In genomic region chr2:23708771-23709170, GRCh38 we compare ENCODE assay signal across 21 cellular contexts.
DNase-seq lines count a peak whose midpoint lies in the region; ATAC-seq, FAIRE-seq and TF ChIP-seq lines count a peak whose summit lies in the region.
"Had no signal": no experiment of that assay in that cellular context is flagged by ENCODE, and none has a peak within 500 bp of the region (broad histone marks: within the 10 kb centered on the region; RNA-seq: fewer than 3 reads in every experiment).

No MANE protein-coding gene starts in this region.

- H3K27ac ChIP-seq in HEK293 (ENCODE audit: extremely low read depth, low read depth, low read length) (no peak overlapping the region), kidney (ENCODE audit: low read depth in 2 of 2, low read length in 2 of 2) (no peak overlapping the region)
- H3K27ac ChIP-seq: BLaER1, C4-2B had no signal

- intact Hi-C loops in kidney (cut with DNase I) = no loop called here

- peaks cover 0 to 22% of the 10 kb centered on the region in 2 experiments; a peak in 1 of 3 replicates for H3K36me3 ChIP-seq in HEK293 (ENCODE audit: control insufficient read depth in 2 of 2, insufficient read depth in 1 of 2, low read length in 2 of 2)
- peaks cover 0 to 2% of the 10 kb centered on the region in 2 donors for H3K36me3 ChIP-seq in kidney (ENCODE audit: control insufficient read depth in 1 of 2, insufficient read depth in 2 of 2, low read length in 2 of 2)
- H3K36me3 ChIP-seq: HAP-1 had no signal

- peak overlapping the region; percentile 69 for H3K27ac Mint-ChIP-seq in central memory CD8-positive, alpha-beta T cell (ENCODE audit: low read depth)
- H3K27ac Mint-ChIP-seq in natural killer cell treated with Interleukin-12 subunit alpha and Interleukin-12 subunit beta and Interleukin-15 and Interleukin-18, amount 100 ng/mL, for 72 hours = no peak overlapping the region
- H3K27ac Mint-ChIP-seq: B cell; CD4-positive, CD25-positive, alpha-beta regulatory T cell; CD8-positive, alpha-beta T cell had no signal

- FAIRE-seq in kidney (lab: Jason Lieb, UNC) = no peak
- FAIRE-seq: D721Med, G401.6, GM12878, GM18507, H54 had no signal

- no peak overlapping the region for H3K9ac ChIP-seq in kidney (ENCODE audit: low read length in 2 of 2)
- H3K9ac ChIP-seq: BLaER1 had no signal

- POLR2A ChIA-PET in HEK293 (lab: Yijun Ruan, JAX) = no interaction called here

- TF ChIP-seq CTCF in HEK293 (tag by site-specific recombination; IDR thresholded peaks at IDR 0.05) = no peak
- no peak for TF ChIP-seq CTCF in kidney (IDR thresholded peaks at IDR 0.05; ENCODE audit: borderline replicate concordance, extremely low read depth, insufficient read depth)

- no peaks in the 10 kb centered on the region for H3K4me1 Mint-ChIP-seq in central memory CD8-positive, alpha-beta T cell
- H3K4me1 Mint-ChIP-seq in natural killer cell treated with Interleukin-12 subunit alpha and Interleukin-12 subunit beta and Interleukin-15 and Interleukin-18, amount 100 ng/mL, for 72 hours (ENCODE audit: low read depth in 2 of 2) = peaks cover 0 to 7% of the 10 kb centered on the region in 2 donors
- H3K4me1 Mint-ChIP-seq: B cell had no signal

- peak; percentile 13 for DNase-seq in DMS79 (lab: John Stamatoyannopoulos, UW)
- DNase-seq in NCI-H345 (lab: John Stamatoyannopoulos, UW) = peak; percentile 51
- no peak for DNase-seq in central memory CD8-positive, alpha-beta T cell (ENCODE audit: low spot score in 2 of 2)
- DNase-seq in kidney = no peak
- DNase-seq in natural killer cell treated with Interleukin-12 subunit alpha and Interleukin-12 subunit beta and Interleukin-15 and Interleukin-18, amount 100 ng/mL, for 72 hours (ENCODE audit: low spot score) = no peak
- DNase-seq: CD4-positive, CD25-positive, alpha-beta regulatory T cell; CD8-positive, alpha-beta T cell; DMS 273 treated with DMSO at 0.1 percent for 48 hours; DND-41; GOT3 had no signal

- CTCF ChIA-PET in HEK293 (lab: Yijun Ruan, JAX) = no interaction called here

- H3K4me1 ChIP-seq in HEK293 (ENCODE audit: control insufficient read depth, insufficient read depth, low read length) (no peaks in the 10 kb centered on the region), kidney (ENCODE audit: control insufficient read depth in 1 of 2, insufficient read depth in 1 of 2, low read depth in 1 of 2, low read length in 2 of 2) (peaks cover 0 to 3% of the 10 kb centered on the region in 2 donors)
- H3K4me1 ChIP-seq: HAP-1 had no signal

- no peak for ATAC-seq in central memory CD8-positive, alpha-beta T cell (replicated peaks; ENCODE audit: extremely low read depth, poor library complexity, severe bottlenecking)
- no peak for ATAC-seq in natural killer cell treated with Interleukin-12 subunit alpha and Interleukin-12 subunit beta and Interleukin-15 and Interleukin-18, amount 100 ng/mL, for 72 hours
- no peak for ATAC-seq in HG03039 (IDR thresholded peaks at IDR 0.05; ENCODE audit: unreplicated experiment)
- ATAC-seq: CD8-positive, alpha-beta T cell; GM12878 had no signal

- H3K4me3 ChIP-seq in HEK293 (ENCODE audit: low read depth, low read length) = no peak overlapping the region
- H3K4me3 ChIP-seq in kidney (ENCODE audit: low read length in 2 of 2) = no peak overlapping the region
- H3K4me3 ChIP-seq: BLaER1, GM12878, HAP-1 had no signal

- no peak overlapping the region for H3K4me3 Mint-ChIP-seq in central memory CD8-positive, alpha-beta T cell
- H3K4me3 Mint-ChIP-seq in natural killer cell treated with Interleukin-12 subunit alpha and Interleukin-12 subunit beta and Interleukin-15 and Interleukin-18, amount 100 ng/mL, for 72 hours = no peak overlapping the region
- H3K4me3 Mint-ChIP-seq: B cell; CD4-positive, CD25-positive, alpha-beta regulatory T cell; CD8-positive, alpha-beta T cell had no signal

- H3K36me3 Mint-ChIP-seq in central memory CD8-positive, alpha-beta T cell (ENCODE audit: insufficient read depth) = peaks cover 10% of the 10 kb centered on the region
- no peaks in the 10 kb centered on the region for H3K36me3 Mint-ChIP-seq in natural killer cell treated with Interleukin-12 subunit alpha and Interleukin-12 subunit beta and Interleukin-15 and Interleukin-18, amount 100 ng/mL, for 72 hours

- no peaks in the 10 kb centered on the region for H3K9me3 ChIP-seq in HEK293 (ENCODE audit: control insufficient read depth, insufficient read depth, low read depth, low read length)
- no peaks in the 10 kb centered on the region for H3K9me3 ChIP-seq in kidney (ENCODE audit: control insufficient read depth in 1 of 2, low read length in 2 of 2)
- H3K9me3 ChIP-seq: BLaER1, HAP-1 had no signal

- no peaks in the 10 kb centered on the region for H3K9me3 Mint-ChIP-seq in central memory CD8-positive, alpha-beta T cell
- H3K9me3 Mint-ChIP-seq in natural killer cell treated with Interleukin-12 subunit alpha and Interleukin-12 subunit beta and Interleukin-15 and Interleukin-18, amount 100 ng/mL, for 72 hours = no peaks in the 10 kb centered on the region
- H3K9me3 Mint-ChIP-seq: CD4-positive, CD25-positive, alpha-beta regulatory T cell; CD8-positive, alpha-beta T cell had no signal

- no peaks in the 10 kb centered on the region for H3K27me3 Mint-ChIP-seq in central memory CD8-positive, alpha-beta T cell
- no peaks in the 10 kb centered on the region for H3K27me3 Mint-ChIP-seq in natural killer cell treated with Interleukin-12 subunit alpha and Interleukin-12 subunit beta and Interleukin-15 and Interleukin-18, amount 100 ng/mL, for 72 hours
- H3K27me3 Mint-ChIP-seq: B cell; CD4-positive, CD25-positive, alpha-beta regulatory T cell had no signal

TF ChIP-seq in HEK293, 187 proteins besides CTCF, POLR2A, EP300 and RAD21:
- TF ChIP-seq, protein P1, sequence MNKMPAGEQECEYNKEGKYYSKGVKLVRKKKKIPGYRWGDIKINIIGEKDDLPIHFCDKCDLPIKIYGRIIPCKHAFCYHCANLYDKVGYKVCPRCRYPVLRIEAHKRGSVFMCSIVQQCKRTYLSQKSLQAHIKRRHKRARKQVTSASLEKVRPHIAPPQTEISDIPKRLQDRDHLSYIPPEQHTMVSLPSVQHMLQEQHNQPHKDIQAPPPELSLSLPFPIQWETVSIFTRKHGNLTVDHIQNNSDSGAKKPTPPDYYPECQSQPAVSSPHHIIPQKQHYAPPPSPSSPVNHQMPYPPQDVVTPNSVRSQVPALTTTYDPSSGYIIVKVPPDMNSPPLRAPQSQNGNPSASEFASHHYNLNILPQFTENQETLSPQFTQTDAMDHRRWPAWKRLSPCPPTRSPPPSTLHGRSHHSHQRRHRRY (tag by site-specific recombination; IDR thresholded peaks at IDR 0.05) = no peak
- peak; percentile 62; the same call in 1 of the 2 replicates for TF ChIP-seq PRDM1 (tag by site-specific recombination; IDR thresholded peaks at IDR 0.05)

Comparison
In these comparisons a context has a peak if more than half of its experiments do, and no peak if none do; other contexts are left out.
1. DNase-seq: peak in DMS79 (single experiment) and NCI-H345 (single experiment); none in central memory CD8-positive, alpha-beta T cell (0 of 2), kidney (single experiment) and natural killer cell treated with Interleukin-12 subunit alpha and Interleukin-12 subunit beta and Interleukin-15 and Interleukin-18, amount 100 ng/mL, for 72 hours (single experiment).